Comparison of ENCODE assay signal across 14 cellular contexts in the genomic region with DNA sequence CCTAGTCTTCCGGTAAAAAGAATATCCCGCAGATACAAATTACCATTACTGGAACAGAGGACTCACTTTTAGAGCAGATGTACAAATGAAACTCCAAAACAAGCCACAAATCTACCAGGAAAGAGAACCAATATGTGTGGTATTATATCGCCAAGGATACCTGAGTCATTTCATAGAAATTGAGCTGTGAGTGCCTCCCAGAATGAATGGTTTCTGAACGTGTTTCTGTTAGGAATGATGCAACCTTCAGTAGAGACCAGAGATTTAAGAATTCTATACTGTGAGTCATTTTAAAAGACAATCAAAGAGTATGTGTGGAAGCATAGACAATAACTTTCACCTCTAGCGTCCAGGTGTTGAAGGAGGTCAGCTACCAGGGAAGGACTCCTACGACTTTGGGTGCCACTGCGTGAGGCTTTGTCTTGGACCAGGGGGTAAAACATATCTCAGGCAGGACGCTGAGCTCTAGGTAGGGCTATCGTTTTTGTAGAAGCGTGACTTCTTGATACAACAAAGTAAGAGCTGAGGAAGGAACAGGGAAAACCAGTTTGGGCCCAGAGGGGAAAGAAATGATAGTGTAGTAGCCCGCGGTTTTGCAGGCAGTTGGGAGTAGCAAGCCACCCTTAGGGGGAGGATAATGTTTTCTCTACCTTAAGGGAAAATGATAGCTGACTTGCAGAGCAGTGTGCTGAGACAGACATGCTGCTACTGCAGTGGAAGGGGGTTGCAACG.
A peak's percentile ranks its signal among the peaks of the same experiment; 100 is the strongest.
DNase-seq lines count a peak whose midpoint lies in the region; ATAC-seq and TF ChIP-seq lines count a peak whose summit lies in the region.
"Had no signal": no experiment of that assay in that cellular context is flagged by ENCODE, and none has a peak within 500 bp of the region (broad histone marks: within the 10 kb centered on the region; RNA-seq: fewer than 3 reads in every experiment).

No MANE protein-coding gene starts in this region.

- ATAC-seq in RWPE2 (ENCODE audit: low read depth): peak; percentile 80

- H3K36me3 Mint-ChIP-seq in HFFc6 (ENCODE audit: low read depth): no peaks in the 10 kb centered on the region

- H3K27me3 ChIP-seq in RWPE2 (ENCODE audit: insufficient read depth, poor library complexity, severe bottlenecking) (no peaks in the 10 kb centered on the region), ovary (no peaks in the 10 kb centered on the region)
- H3K27me3 ChIP-seq: BLaER1 treated with 17β-estradiol and CSF1 and Interleukin-3, amounts not matched to agents 10 nM and 100 nM had no signal

- TF ChIP-seq POLR2A in ovary (IDR thresholded peaks at IDR 0.05): no peak

- TF ChIP-seq EP300 in ovary (IDR thresholded peaks at IDR 0.05): no peak

- H3K9me3 ChIP-seq in RWPE2 (ENCODE audit: severe bottlenecking): no peaks in the 10 kb centered on the region
- H3K9me3 ChIP-seq in ovary: no peaks in the 10 kb centered on the region
- H3K9me3 ChIP-seq: BLaER1 treated with 17β-estradiol and CSF1 and Interleukin-3, amounts not matched to agents 10 nM and 100 nM had no signal

- no peak overlapping the region for H3K27ac Mint-ChIP-seq in HFFc6
- H3K27ac Mint-ChIP-seq: activated CD4-positive, alpha-beta T cell treated with anti-CD3 and anti-CD28 coated beads, Interleukin-2, amount 10 ng/mL, durations not matched to agents 24 days and 14 days had no signal

- H3K4me1 Mint-ChIP-seq in HFFc6 (ENCODE audit: low read depth): no peaks in the 10 kb centered on the region
- H3K4me1 Mint-ChIP-seq: neural crest cell had no signal

- intact Hi-C loops in ovary (cut with DNase I): no loop called here

- H3K36me3 ChIP-seq in RWPE2 (ENCODE audit: low read depth): peaks cover 51% of the 10 kb centered on the region
- H3K36me3 ChIP-seq in ovary: no peaks in the 10 kb centered on the region
- H3K36me3 ChIP-seq: BLaER1 treated with 17β-estradiol and CSF1 and Interleukin-3, amounts not matched to agents 10 nM and 100 nM had no signal

- peaks cover 71% of the 10 kb centered on the region for H3K4me1 ChIP-seq in RWPE2 (ENCODE audit: insufficient read depth, poor library complexity, severe bottlenecking)
- H3K4me1 ChIP-seq in ovary (ENCODE audit: insufficient read depth): no peaks in the 10 kb centered on the region
- H3K4me1 ChIP-seq: BLaER1 treated with 17β-estradiol and CSF1 and Interleukin-3, amounts not matched to agents 10 nM and 100 nM had no signal

- peak; percentile 19 for DNase-seq in AG08395 (ENCODE audit: low spot score)
- peak; percentile 4 for DNase-seq in HFFc6
- DNase-seq in RWPE2 (ENCODE audit: low spot score): no peak
- DNase-seq in glomerular visceral epithelial cell (ENCODE audit: extremely low spot score): peak; percentile 35
- no peak for DNase-seq in OCI-M2 (lab: John Stamatoyannopoulos, UW; ENCODE audit: unreplicated experiment)
- DNase-seq in cerebellar cortex (ENCODE audit: low spot score): no peak
- no peak for DNase-seq in ovary
- no peak for DNase-seq in DMS 273 treated with DMSO at 0.1 percent for 48 hours (lab: John Stamatoyannopoulos, UW)
- DNase-seq: activated CD4-positive, alpha-beta T cell treated with anti-CD3 and anti-CD28 coated beads, Interleukin-2, amount 10 ng/mL, durations not matched to agents 24 days and 14 days; central memory CD4-positive, alpha-beta T cell; stimulated activated CD4-positive, alpha-beta T cell treated with anti-CD3 and anti-CD28 coated beads, Interleukin-4, amount 100 ng/mL, for 4 hours had no signal

- no peak overlapping the region for H3K4me3 ChIP-seq in RWPE2 (ENCODE audit: severe bottlenecking)
- H3K4me3 ChIP-seq in ovary: no peak overlapping the region
- H3K4me3 ChIP-seq: BLaER1 treated with 17β-estradiol and CSF1 and Interleukin-3, amounts not matched to agents 10 nM and 100 nM had no signal

- H3K27me3 Mint-ChIP-seq in HFFc6 (ENCODE audit: insufficient read depth): no peaks in the 10 kb centered on the region
- H3K27me3 Mint-ChIP-seq: activated CD4-positive, alpha-beta T cell treated with anti-CD3 and anti-CD28 coated beads, Interleukin-2, amount 10 ng/mL, durations not matched to agents 24 days and 14 days had no signal

- TF ChIP-seq CTCF in HFFc6 (IDR thresholded peaks at IDR 0.05): no peak
- TF ChIP-seq CTCF in RWPE2 (IDR thresholded peaks at IDR 0.05; ENCODE audit: poor library complexity, severe bottlenecking): no peak
- no peak for TF ChIP-seq CTCF in ovary (IDR thresholded peaks at IDR 0.05)

- H3K4me3 Mint-ChIP-seq in HFFc6: no peak overlapping the region
- H3K4me3 Mint-ChIP-seq: activated CD4-positive, alpha-beta T cell treated with anti-CD3 and anti-CD28 coated beads, Interleukin-2, amount 10 ng/mL, durations not matched to agents 24 days and 14 days; neural crest cell had no signal

- H3K9me3 Mint-ChIP-seq in HFFc6: no peaks in the 10 kb centered on the region
- H3K9me3 Mint-ChIP-seq: activated CD4-positive, alpha-beta T cell treated with anti-CD3 and anti-CD28 coated beads, Interleukin-2, amount 10 ng/mL, durations not matched to agents 24 days and 14 days; neural crest cell had no signal

- H3K27ac ChIP-seq in RWPE2 (ENCODE audit: poor library complexity, severe bottlenecking): peak overlapping the region; percentile 98
- no peak overlapping the region for H3K27ac ChIP-seq in ovary
- H3K27ac ChIP-seq: BLaER1 treated with 17β-estradiol and CSF1 and Interleukin-3, amounts not matched to agents 10 nM and 100 nM; KMS-11 had no signal

- 71 to 86% (median 82%) methylated on average over 13 of the region's 13 CpGs for WGBS in ovary, 3 donors

Comparison
In these comparisons a context has a peak if more than half of its experiments do, and no peak if none do; other contexts are left out.
1. DNase-seq: peak in AG08395 (single experiment), HFFc6 (single experiment) and glomerular visceral epithelial cell (single experiment); none in RWPE2 (single experiment), OCI-M2 (single experiment), cerebellar cortex (single experiment), ovary (0 of 5) and DMS 273 treated with DMSO at 0.1 percent for 48 hours (single experiment).